ENCODE assay signal across 26 cellular contexts in the genomic region with DNA sequence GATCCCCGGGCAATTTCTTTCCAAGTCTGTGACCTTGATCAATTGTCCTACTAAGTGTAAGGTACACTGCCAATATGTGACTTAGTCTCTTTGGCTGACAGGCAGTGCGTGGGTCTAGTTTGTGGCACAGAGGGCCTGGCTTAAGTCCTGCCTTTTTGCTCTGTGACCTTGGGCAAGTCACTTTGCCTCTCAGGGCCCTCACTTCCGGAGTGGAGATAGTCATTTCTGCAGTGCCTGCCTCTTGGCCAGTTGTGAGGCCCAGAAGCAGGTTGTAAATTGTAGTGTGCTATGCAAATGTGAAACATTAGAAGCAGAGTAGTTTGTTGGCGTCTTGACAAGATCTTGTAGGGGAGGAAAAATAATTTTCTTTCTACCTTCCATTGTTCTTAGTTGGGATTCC. TPM values are rescaled to one million over a fixed set of nuclear protein-coding genes. Genes with fewer than 3 reads are reported as not detected.
A peak's percentile ranks its signal among the peaks of the same experiment; 100 is the strongest.
DNase-seq lines count a peak whose midpoint lies in the region; ATAC-seq and TF ChIP-seq lines count a peak whose summit lies in the region.
"Had no signal": no experiment of that assay in that cellular context is flagged by ENCODE, and none has a peak within 500 bp of the region (broad histone marks: within the 10 kb centered on the region; RNA-seq: fewer than 3 reads in every experiment).

No MANE protein-coding gene starts in this region.

- CTCF ChIA-PET in activated naive CD4-positive, alpha-beta T cell treated with anti-CD3 and anti-CD28 coated beads, Interleukin-2, amount 10 ng/mL, durations not matched to agents 7 days and 5 days (lab: Charles Lee): no interaction called here

- no peaks in the 10 kb centered on the region for H3K36me3 Mint-ChIP-seq in activated naive CD4-positive, alpha-beta T cell treated with anti-CD3 and anti-CD28 coated beads, Interleukin-2, amount 10 ng/mL, durations not matched to agents 7 days and 5 days
- H3K36me3 Mint-ChIP-seq: brain; CD4-positive, CD25-positive, alpha-beta regulatory T cell; naive thymus-derived CD8-positive, alpha-beta T cell had no signal

- ATAC-seq in GM18520 (IDR thresholded peaks at IDR 0.05; ENCODE audit: unreplicated experiment) (peak; percentile 79), GM19463 (IDR thresholded peaks at IDR 0.05; ENCODE audit: unreplicated experiment) (peak; percentile 61), heart right ventricle (peak in 6 of 8 donors; percentile 34 to 79 (median 46)), GM21576 (IDR thresholded peaks at IDR 0.05; ENCODE audit: unreplicated experiment) (no peak), GM21423 (IDR thresholded peaks at IDR 0.05; ENCODE audit: unreplicated experiment) (no peak)
- ATAC-seq: activated CD8-positive, alpha-beta T cell treated with anti-CD3 and anti-CD28 coated beads for 36 hours; left lung; naive thymus-derived CD8-positive, alpha-beta T cell had no signal

- H3K27me3 ChIP-seq in heart right ventricle: no peaks in the 10 kb centered on the region
- H3K27me3 ChIP-seq: left lung, Peyer's patch, upper lobe of left lung had no signal

- peaks cover 5% of the 10 kb centered on the region for H3K27me3 Mint-ChIP-seq in activated naive CD4-positive, alpha-beta T cell treated with anti-CD3 and anti-CD28 coated beads, Interleukin-2, amount 10 ng/mL, durations not matched to agents 7 days and 5 days

- peak; percentile 17 for DNase-seq in HT1080 (ENCODE audit: low read depth)
- DNase-seq in heart right ventricle: no peak
- no peak for DNase-seq in activated naive CD4-positive, alpha-beta T cell treated with anti-CD3 and anti-CD28 coated beads, Interleukin-2, amount 10 ng/mL, durations not matched to agents 7 days and 5 days
- DNase-seq in mesenteric fat pad (ENCODE audit: low spot score): no peak
- DNase-seq: activated CD4-positive, CD25-positive, alpha-beta regulatory T cell treated with anti-CD3 and anti-CD28 coated beads, Interleukin-2, amount 50 U/mL, for 72 hours; activated CD8-positive, alpha-beta T cell treated with anti-CD3 and anti-CD28 coated beads for 36 hours; activated gamma-delta T cell; CD4-positive, CD25-positive, alpha-beta regulatory T cell; left lung; midbrain; naive thymus-derived CD8-positive, alpha-beta T cell; NCI-H1105; NCI-H2029; NCI-H446; occipital lobe; Peyer's patch; small intestine; stimulated activated CD4-positive, alpha-beta T cell treated with anti-CD3 and anti-CD28 coated beads, Interleukin-1b, Interleukin-23, amount 100 ng/mL, for 48 hours; upper lobe of left lung had no signal

- no peaks in the 10 kb centered on the region for H3K36me3 ChIP-seq in heart right ventricle
- H3K36me3 ChIP-seq: left lung, Peyer's patch, upper lobe of left lung had no signal

- no peak overlapping the region for H3K27ac Mint-ChIP-seq in activated naive CD4-positive, alpha-beta T cell treated with anti-CD3 and anti-CD28 coated beads, Interleukin-2, amount 10 ng/mL, durations not matched to agents 7 days and 5 days
- H3K27ac Mint-ChIP-seq: activated CD8-positive, alpha-beta T cell treated with anti-CD3 and anti-CD28 coated beads for 36 hours; brain; CD4-positive, CD25-positive, alpha-beta regulatory T cell; naive thymus-derived CD8-positive, alpha-beta T cell had no signal

- 50 to 59% methylated on average over 4 of the region's 4 CpGs for WGBS in heart right ventricle, 2 donors

- no peaks in the 10 kb centered on the region for H3K9me3 Mint-ChIP-seq in activated naive CD4-positive, alpha-beta T cell treated with anti-CD3 and anti-CD28 coated beads, Interleukin-2, amount 10 ng/mL, durations not matched to agents 7 days and 5 days
- H3K9me3 Mint-ChIP-seq: activated CD8-positive, alpha-beta T cell treated with anti-CD3 and anti-CD28 coated beads for 36 hours; brain; naive thymus-derived CD8-positive, alpha-beta T cell had no signal

- no peak overlapping the region for H3K4me3 ChIP-seq in heart right ventricle
- H3K4me3 ChIP-seq: left lung, Peyer's patch, upper lobe of left lung had no signal

- H3K4me3 Mint-ChIP-seq in activated naive CD4-positive, alpha-beta T cell treated with anti-CD3 and anti-CD28 coated beads, Interleukin-2, amount 10 ng/mL, durations not matched to agents 7 days and 5 days: no peak overlapping the region
- H3K4me3 Mint-ChIP-seq: activated CD8-positive, alpha-beta T cell treated with anti-CD3 and anti-CD28 coated beads for 36 hours; brain; CD4-positive, CD25-positive, alpha-beta regulatory T cell; naive thymus-derived CD8-positive, alpha-beta T cell had no signal

- no peaks in the 10 kb centered on the region for H3K9me3 ChIP-seq in heart right ventricle
- H3K9me3 ChIP-seq: left lung, Peyer's patch, upper lobe of left lung had no signal

- peaks cover 0 to 17% (median 7%) of the 10 kb centered on the region in 9 donors for H3K4me1 ChIP-seq in heart right ventricle
- H3K4me1 ChIP-seq: left lung, Peyer's patch, upper lobe of left lung had no signal

- intact Hi-C loops in heart right ventricle (cut with DNase I): loop anchor here in 2 of 10 donors (5.0 kb wide), 2 partner anchors 40 to 140 kb away; no protein-coding TSS in a partner anchor

- peak overlapping the region in 4 of 10 donors; percentile 45 to 72 (median 50) for H3K27ac ChIP-seq in heart right ventricle
- H3K27ac ChIP-seq: epithelial cell of prostate, left lung, Peyer's patch, upper lobe of left lung had no signal

- H3K4me1 Mint-ChIP-seq in activated naive CD4-positive, alpha-beta T cell treated with anti-CD3 and anti-CD28 coated beads, Interleukin-2, amount 10 ng/mL, durations not matched to agents 7 days and 5 days: no peaks in the 10 kb centered on the region
- H3K4me1 Mint-ChIP-seq: brain; CD4-positive, CD25-positive, alpha-beta regulatory T cell; naive thymus-derived CD8-positive, alpha-beta T cell had no signal

- TF ChIP-seq CTCF in heart right ventricle (IDR thresholded peaks at IDR 0.05): no peak

RNA-seq across cellular contexts. Expression of a gene that starts 39.0 kb away (rescaled TPM):
- not detected in 2 replicates for total RNA-seq in HT1080 (2014; rRNA removed; shearing (Covaris generic))
- 0.01 TPM in 1 of 2 replicates, not detected in the other for polyA plus RNA-seq in HT1080 (2015; cell fraction: cytosol; rRNA removed)
- polyA plus RNA-seq in HT1080 (2015; cell fraction: nucleus; rRNA removed): not detected in 2 replicates
- total RNA-seq in heart right ventricle: under 1 TPM in 4 of 10 donors, not detected in 6; 0.05 to 0.11 (median 0.08) TPM
- not detected for polyA plus RNA-seq in heart right ventricle
- not detected for total RNA-seq in mesenteric fat pad
- total RNA-seq: CD4-positive, CD25-positive, alpha-beta regulatory T cell; naive thymus-derived CD8-positive, alpha-beta T cell; Peyer's patch; SK-MEL-5 had no signal
- polyA plus RNA-seq: CD4-positive, CD25-positive, alpha-beta regulatory T cell; naive thymus-derived CD8-positive, alpha-beta T cell; small intestine had no signal

Comparison
In these comparisons a context has a peak if more than half of its experiments do, and no peak if none do; other contexts are left out.
1. ATAC-seq: peak in GM18520 (single experiment), GM19463 (single experiment) and heart right ventricle (6 of 8); none in GM21576 (single experiment) and GM21423 (single experiment).